1 cellular context compared by ENCODE assay signal in genomic region chr20:8155848-8156602, GRCh38.
TF ChIP-seq lines count a peak whose summit lies in the region.

No MANE protein-coding gene starts in this region.

TF ChIP-seq in GM23338, 12 proteins besides CTCF, POLR2A, EP300 and RAD21:
- TF ChIP-seq ZNF331 (CRISPR knock-in tag; IDR thresholded peaks at IDR 0.05; ENCODE audit: low read depth), result no peak
- no peak for TF ChIP-seq JUNB (IDR thresholded peaks at IDR 0.05; ENCODE audit: unreplicated experiment)
- TF ChIP-seq NANOG (IDR thresholded peaks at IDR 0.05; ENCODE audit: borderline replicate concordance), result no peak
- TF ChIP-seq, protein P1, sequence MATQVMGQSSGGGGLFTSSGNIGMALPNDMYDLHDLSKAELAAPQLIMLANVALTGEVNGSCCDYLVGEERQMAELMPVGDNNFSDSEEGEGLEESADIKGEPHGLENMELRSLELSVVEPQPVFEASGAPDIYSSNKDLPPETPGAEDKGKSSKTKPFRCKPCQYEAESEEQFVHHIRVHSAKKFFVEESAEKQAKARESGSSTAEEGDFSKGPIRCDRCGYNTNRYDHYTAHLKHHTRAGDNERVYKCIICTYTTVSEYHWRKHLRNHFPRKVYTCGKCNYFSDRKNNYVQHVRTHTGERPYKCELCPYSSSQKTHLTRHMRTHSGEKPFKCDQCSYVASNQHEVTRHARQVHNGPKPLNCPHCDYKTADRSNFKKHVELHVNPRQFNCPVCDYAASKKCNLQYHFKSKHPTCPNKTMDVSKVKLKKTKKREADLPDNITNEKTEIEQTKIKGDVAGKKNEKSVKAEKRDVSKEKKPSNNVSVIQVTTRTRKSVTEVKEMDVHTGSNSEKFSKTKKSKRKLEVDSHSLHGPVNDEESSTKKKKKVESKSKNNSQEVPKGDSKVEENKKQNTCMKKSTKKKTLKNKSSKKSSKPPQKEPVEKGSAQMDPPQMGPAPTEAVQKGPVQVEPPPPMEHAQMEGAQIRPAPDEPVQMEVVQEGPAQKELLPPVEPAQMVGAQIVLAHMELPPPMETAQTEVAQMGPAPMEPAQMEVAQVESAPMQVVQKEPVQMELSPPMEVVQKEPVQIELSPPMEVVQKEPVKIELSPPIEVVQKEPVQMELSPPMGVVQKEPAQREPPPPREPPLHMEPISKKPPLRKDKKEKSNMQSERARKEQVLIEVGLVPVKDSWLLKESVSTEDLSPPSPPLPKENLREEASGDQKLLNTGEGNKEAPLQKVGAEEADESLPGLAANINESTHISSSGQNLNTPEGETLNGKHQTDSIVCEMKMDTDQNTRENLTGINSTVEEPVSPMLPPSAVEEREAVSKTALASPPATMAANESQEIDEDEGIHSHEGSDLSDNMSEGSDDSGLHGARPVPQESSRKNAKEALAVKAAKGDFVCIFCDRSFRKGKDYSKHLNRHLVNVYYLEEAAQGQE (IDR thresholded peaks at IDR 0.05; ENCODE audit: unreplicated experiment), result no peak
- TF ChIP-seq EZH2phosphoT487 (IDR thresholded peaks at IDR 0.05; ENCODE audit: unreplicated experiment), result no peak
- TF ChIP-seq STAT1 (IDR thresholded peaks at IDR 0.05; ENCODE audit: unreplicated experiment), result no peak
- no peak for TF ChIP-seq POLR2AphosphoS5 (IDR thresholded peaks at IDR 0.05; ENCODE audit: low read depth)
- TF ChIP-seq CREB1 (CRISPR knock-in tag; IDR thresholded peaks at IDR 0.05; ENCODE audit: low read depth), result no peak
- TF ChIP-seq ZNF114 (CRISPR knock-in tag; IDR thresholded peaks at IDR 0.05), result no peak
- TF ChIP-seq, protein P2, sequence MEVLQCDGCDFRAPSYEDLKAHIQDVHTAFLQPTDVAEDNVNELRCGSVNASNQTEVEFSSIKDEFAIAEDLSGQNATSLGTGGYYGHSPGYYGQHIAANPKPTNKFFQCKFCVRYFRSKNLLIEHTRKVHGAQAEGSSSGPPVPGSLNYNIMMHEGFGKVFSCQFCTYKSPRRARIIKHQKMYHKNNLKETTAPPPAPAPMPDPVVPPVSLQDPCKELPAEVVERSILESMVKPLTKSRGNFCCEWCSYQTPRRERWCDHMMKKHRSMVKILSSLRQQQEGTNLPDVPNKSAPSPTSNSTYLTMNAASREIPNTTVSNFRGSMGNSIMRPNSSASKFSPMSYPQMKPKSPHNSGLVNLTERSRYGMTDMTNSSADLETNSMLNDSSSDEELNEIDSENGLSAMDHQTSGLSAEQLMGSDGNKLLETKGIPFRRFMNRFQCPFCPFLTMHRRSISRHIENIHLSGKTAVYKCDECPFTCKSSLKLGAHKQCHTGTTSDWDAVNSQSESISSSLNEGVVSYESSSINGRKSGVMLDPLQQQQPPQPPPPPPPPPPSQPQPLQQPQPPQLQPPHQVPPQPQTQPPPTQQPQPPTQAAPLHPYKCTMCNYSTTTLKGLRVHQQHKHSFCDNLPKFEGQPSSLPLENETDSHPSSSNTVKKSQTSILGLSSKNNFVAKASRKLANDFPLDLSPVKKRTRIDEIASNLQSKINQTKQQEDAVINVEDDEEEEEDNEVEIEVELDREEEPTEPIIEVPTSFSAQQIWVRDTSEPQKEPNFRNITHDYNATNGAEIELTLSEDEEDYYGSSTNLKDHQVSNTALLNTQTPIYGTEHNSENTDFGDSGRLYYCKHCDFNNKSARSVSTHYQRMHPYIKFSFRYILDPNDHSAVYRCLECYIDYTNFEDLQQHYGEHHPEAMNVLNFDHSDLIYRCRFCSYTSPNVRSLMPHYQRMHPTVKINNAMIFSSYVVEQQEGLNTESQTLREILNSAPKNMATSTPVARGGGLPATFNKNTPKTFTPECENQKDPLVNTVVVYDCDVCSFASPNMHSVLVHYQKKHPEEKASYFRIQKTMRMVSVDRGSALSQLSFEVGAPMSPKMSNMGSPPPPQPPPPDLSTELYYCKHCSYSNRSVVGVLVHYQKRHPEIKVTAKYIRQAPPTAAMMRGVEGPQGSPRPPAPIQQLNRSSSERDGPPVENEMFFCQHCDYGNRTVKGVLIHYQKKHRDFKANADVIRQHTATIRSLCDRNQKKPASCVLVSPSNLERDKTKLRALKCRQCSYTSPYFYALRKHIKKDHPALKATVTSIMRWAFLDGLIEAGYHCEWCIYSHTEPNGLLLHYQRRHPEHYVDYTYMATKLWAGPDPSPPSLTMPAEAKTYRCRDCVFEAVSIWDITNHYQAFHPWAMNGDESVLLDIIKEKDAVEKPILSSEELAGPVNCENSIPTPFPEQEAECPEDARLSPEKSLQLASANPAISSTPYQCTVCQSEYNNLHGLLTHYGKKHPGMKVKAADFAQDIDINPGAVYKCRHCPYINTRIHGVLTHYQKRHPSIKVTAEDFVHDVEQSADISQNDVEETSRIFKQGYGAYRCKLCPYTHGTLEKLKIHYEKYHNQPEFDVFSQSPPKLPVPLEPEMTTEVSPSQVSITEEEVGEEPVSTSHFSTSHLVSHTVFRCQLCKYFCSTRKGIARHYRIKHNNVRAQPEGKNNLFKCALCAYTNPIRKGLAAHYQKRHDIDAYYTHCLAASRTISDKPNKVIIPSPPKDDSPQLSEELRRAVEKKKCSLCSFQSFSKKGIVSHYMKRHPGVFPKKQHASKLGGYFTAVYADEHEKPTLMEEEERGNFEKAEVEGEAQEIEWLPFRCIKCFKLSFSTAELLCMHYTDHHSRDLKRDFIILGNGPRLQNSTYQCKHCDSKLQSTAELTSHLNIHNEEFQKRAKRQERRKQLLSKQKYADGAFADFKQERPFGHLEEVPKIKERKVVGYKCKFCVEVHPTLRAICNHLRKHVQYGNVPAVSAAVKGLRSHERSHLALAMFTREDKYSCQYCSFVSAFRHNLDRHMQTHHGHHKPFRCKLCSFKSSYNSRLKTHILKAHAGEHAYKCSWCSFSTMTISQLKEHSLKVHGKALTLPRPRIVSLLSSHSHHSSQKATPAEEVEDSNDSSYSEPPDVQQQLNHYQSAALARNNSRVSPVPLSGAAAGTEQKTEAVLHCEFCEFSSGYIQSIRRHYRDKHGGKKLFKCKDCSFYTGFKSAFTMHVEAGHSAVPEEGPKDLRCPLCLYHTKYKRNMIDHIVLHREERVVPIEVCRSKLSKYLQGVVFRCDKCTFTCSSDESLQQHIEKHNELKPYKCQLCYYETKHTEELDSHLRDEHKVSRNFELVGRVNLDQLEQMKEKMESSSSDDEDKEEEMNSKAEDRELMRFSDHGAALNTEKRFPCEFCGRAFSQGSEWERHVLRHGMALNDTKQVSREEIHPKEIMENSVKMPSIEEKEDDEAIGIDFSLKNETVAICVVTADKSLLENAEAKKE (CRISPR knock-in tag; IDR thresholded peaks at IDR 0.05), result no peak
